In genomic region chr11:62671272-62671603, GRCh38 we compare ENCODE assay signal across 6 cellular contexts. TPM values are rescaled to one million over a fixed set of nuclear protein-coding genes. Genes with fewer than 3 reads are reported as not detected.
DNase-seq lines count a peak whose midpoint lies in the region; ATAC-seq, FAIRE-seq and TF ChIP-seq lines count a peak whose summit lies in the region.

No MANE protein-coding gene starts in this region.

- no peak for TF ChIP-seq CTCF in fibroblast of pulmonary artery (IDR thresholded peaks at IDR 0.05; ENCODE audit: low read length, missing control alignments)

- H3K9me3 ChIP-seq in NT2/D1 (ENCODE audit: insufficient read depth, low read length) (no peaks in the 10 kb centered on the region), subcutaneous abdominal adipose tissue (ENCODE audit: control insufficient read depth in 5 of 5, low read length in 5 of 5) (no peaks in the 10 kb centered on the region)

- FAIRE-seq in GM12892 (lab: Jason Lieb, UNC), result no peak

- peak overlapping the region; percentile 89 for H3K27ac ChIP-seq in subcutaneous abdominal adipose tissue (ENCODE audit: low read depth, low read length)

- H3K36me3 ChIP-seq in NT2/D1 (ENCODE audit: insufficient read depth, insufficient read length, low read length) (peaks cover 56% of the 10 kb centered on the region), subcutaneous abdominal adipose tissue (ENCODE audit: control insufficient read depth in 5 of 5, insufficient read depth in 5 of 5, low read length in 5 of 5) (peaks cover 5 to 35% (median 15%) of the 10 kb centered on the region in 5 donors)

- H3K4me3 ChIP-seq in NT2/D1 (ENCODE audit: insufficient read length, low read depth) (peak overlapping the region; percentile 68), fibroblast of pulmonary artery (replicated peaks; ENCODE audit: low read depth, low read length) (peak overlapping the region; percentile 81), subcutaneous abdominal adipose tissue (ENCODE audit: low read depth in 1 of 5, low read length in 5 of 5) (peak overlapping the region; percentile 81 to 98 (median 94))

- ATAC-seq in GM18867 (IDR thresholded peaks at IDR 0.05; ENCODE audit: unreplicated experiment), result peak; percentile 13

- no peak for DNase-seq in NT2/D1 (ENCODE audit: low read depth, low spot score)
- no peak for DNase-seq in fibroblast of pulmonary artery (ENCODE audit: low read depth)
- no peak for DNase-seq in GM12892 (ENCODE audit: insufficient read length)
- no peak for DNase-seq in NCI-H2081 treated with DMSO at 0.1 percent for 48 hours (lab: John Stamatoyannopoulos, UW)

- no peak for TF ChIP-seq POLR2A in GM12892 (IDR thresholded peaks at IDR 0.05; ENCODE audit: low read depth, low read length)

- H3K9ac ChIP-seq in NT2/D1 (ENCODE audit: insufficient read length, low read depth), result peak overlapping the region; percentile 98
- peak overlapping the region; percentile 83 to 91 (median 84) for H3K9ac ChIP-seq in subcutaneous abdominal adipose tissue (ENCODE audit: low read length in 5 of 5)

- H3K27me3 ChIP-seq in NT2/D1 (ENCODE audit: insufficient read depth, insufficient read length) (no peaks in the 10 kb centered on the region), subcutaneous abdominal adipose tissue (ENCODE audit: control insufficient read depth in 5 of 5, insufficient read depth in 4 of 5, low read length in 5 of 5) (no peaks in the 10 kb centered on the region)

- H3K4me1 ChIP-seq in NT2/D1 (ENCODE audit: insufficient read depth, insufficient read length) (peaks cover 2% of the 10 kb centered on the region), subcutaneous abdominal adipose tissue (ENCODE audit: control insufficient read depth in 5 of 5, insufficient read depth in 5 of 5, low read length in 5 of 5) (peaks cover 2 to 50% (median 42%) of the 10 kb centered on the region in 5 donors)

RNA-seq across cellular contexts. Expression of gene UQCC3, which starts 0.2 kb away (rescaled TPM):
- polyA plus RNA-seq in GM12892 (2012; ENCODE audit: missing spikeins), result 3.3 TPM

RNA-seq across cellular contexts. Expression of gene LBHD1, which starts 0.8 kb away (rescaled TPM):
- 10.4 TPM for polyA plus RNA-seq in GM12892 (2012; ENCODE audit: missing spikeins)

RNA-seq across cellular contexts. Expression of gene CSKMT, which starts 6.1 kb away (rescaled TPM):
- polyA plus RNA-seq in GM12892 (2012; ENCODE audit: missing spikeins), result 21.9 TPM

RNA-seq across cellular contexts. Expression of gene C11orf98, which starts 6.2 kb away (rescaled TPM):
- 105 TPM for polyA plus RNA-seq in GM12892 (2012; ENCODE audit: missing spikeins)

RNA-seq across cellular contexts. Expression of gene UBXN1, which starts 7.6 kb away (rescaled TPM):
- polyA plus RNA-seq in GM12892 (2012; ENCODE audit: missing spikeins), result 101 TPM
